Comparison of ENCODE assay signal across 8 cellular contexts in the genomic region with DNA sequence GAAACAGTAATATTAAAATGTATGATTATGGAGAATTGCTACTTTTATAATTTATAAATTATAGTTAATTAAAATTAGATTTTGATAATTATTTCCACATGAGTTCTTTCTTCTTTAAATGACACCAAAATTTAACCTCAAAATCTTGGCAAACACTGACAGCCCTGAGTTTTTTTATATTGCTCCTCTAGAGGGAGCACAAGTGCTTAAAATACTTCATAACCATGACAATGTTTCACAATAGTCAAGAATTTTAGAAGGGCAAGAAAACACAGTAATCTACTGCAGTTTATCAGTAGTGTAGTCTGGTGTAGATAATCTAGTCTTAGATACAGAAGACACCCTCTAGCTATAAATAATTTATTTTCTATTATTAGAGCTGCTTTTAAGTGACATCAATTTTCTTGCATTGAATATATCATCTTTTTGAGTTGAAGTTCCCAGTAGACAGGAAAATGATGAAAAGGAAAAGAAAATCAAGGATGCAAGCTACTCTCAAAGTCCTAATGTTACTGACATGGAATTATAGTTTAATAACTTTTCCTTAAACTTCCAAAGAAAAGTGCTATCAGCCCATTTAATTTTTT. TPM values are rescaled to one million over a fixed set of nuclear protein-coding genes. Genes with fewer than 3 reads are reported as not detected.
DNase-seq lines count a peak whose midpoint lies in the region; ATAC-seq and TF ChIP-seq lines count a peak whose summit lies in the region.

No MANE protein-coding gene starts in this region.

- no peak overlapping the region for H3K56ac ChIP-seq in IMR-90 (ENCODE audit: extremely low read depth, insufficient read depth, low read length)

- H3K9me3 ChIP-seq in IMR-90 (ENCODE audit: control insufficient read depth, insufficient read depth, low read length), result no peaks in the 10 kb centered on the region
- H3K9me3 ChIP-seq in naive thymus-derived CD4-positive, alpha-beta T cell (ENCODE audit: control insufficient read depth in 2 of 3, low read length in 3 of 3), result no peaks in the 10 kb centered on the region
- H3K9me3 ChIP-seq in neuronal stem cell (replicated peaks in 1 of 2; ENCODE audit: control insufficient read depth in 2 of 2, insufficient read depth in 1 of 2, low read depth in 1 of 2, low read length in 2 of 2), result no peaks in the 10 kb centered on the region

- TF ChIP-seq CTCF in IMR-90 (conservative IDR thresholded peaks at IDR 0.05; ENCODE audit: low read depth, low read length) (peak; percentile 81), RWPE1 (conservative IDR thresholded peaks at IDR 0.05; ENCODE audit: low read depth) (peak; percentile 64), epithelial cell of esophagus (IDR thresholded peaks at IDR 0.05; ENCODE audit: insufficient read depth, low read depth, low read length, missing control alignments) (peak; percentile 47)

- CTCF ChIA-PET in IMR-90 (lab: Yijun Ruan, JAX), result interaction anchor here (0.6 to 2.1 kb wide), 9 partner anchors 9 to 474 kb away, joined by 3 to 12 read pairs (median 3); no protein-coding TSS in a partner anchor
- CTCF ChIA-PET in RWPE1 (lab: Yijun Ruan, JAX), result interaction anchor here (1.1 to 1.2 kb wide), 2 partner anchors 9 to 14 kb away, joined by 3 to 5 read pairs; no protein-coding TSS in a partner anchor
- CTCF ChIA-PET in naive thymus-derived CD4-positive, alpha-beta T cell (lab: Charles Lee), result interaction anchor here (0.7 to 1.9 kb wide), 11 partner anchors 8 to 369 kb away, joined by 3 to 9 read pairs (median 3); no protein-coding TSS in a partner anchor

- H4K91ac ChIP-seq in IMR-90 (ENCODE audit: insufficient read depth, low read depth, low read length) (no peak overlapping the region), neuronal stem cell (ENCODE audit: low read depth, low read length, poor library complexity) (no peak overlapping the region)

- peaks cover 8 to 63% (median 25%) of the 10 kb centered on the region in 7 donors for H3K4me1 Mint-ChIP-seq in naive thymus-derived CD4-positive, alpha-beta T cell

- in situ Hi-C loops in IMR-90 (cut with MboI; ENCODE audit: low sequenced_read_pairs), result loop anchor here (5.0 to 25.0 kb wide), 2 partner anchors 173 to 388 kb away; a partner anchor contains a TSS

- H2BK15ac ChIP-seq in IMR-90 (ENCODE audit: low read depth, low read length), result no peak overlapping the region
- no peak overlapping the region for H2BK15ac ChIP-seq in neuronal stem cell (ENCODE audit: low read length)

- dilution Hi-C loops in IMR-90 (cut with HindIII; ENCODE audit: low sequenced_read_pairs, unreplicated experiment), result no loop called here

- no peak overlapping the region for H3K27ac Mint-ChIP-seq in naive thymus-derived CD4-positive, alpha-beta T cell

- intact Hi-C loops in IMR-90 (cut with micrococcal nuclease), result loop anchor here (1.0 to 5.0 kb wide), 2 partner anchors 174 to 393 kb away; no protein-coding TSS in a partner anchor
- intact Hi-C loops in naive thymus-derived CD4-positive, alpha-beta T cell (cut with micrococcal nuclease), result loop anchor here (1.0 to 10.0 kb wide), 13 partner anchors 15 to 756 kb away; a partner anchor contains a TSS

- 0 out of 2 replicates have a peak, but pooled peaks cover 3% of the 10 kb centered on the region for H3K9me1 ChIP-seq in IMR-90 (ENCODE audit: insufficient read depth, low read length)

- DNase-seq in NCI-H1436 (lab: John Stamatoyannopoulos, UW), result peak; percentile 48
- DNase-seq in NCI-H1436 treated with DMSO at 0.1 percent for 48 hours (lab: John Stamatoyannopoulos, UW), result no peak
- DNase-seq in IMR-90, result peak; percentile 71
- DNase-seq in RWPE1 (ENCODE audit: low spot score), result peak; percentile 62
- peak; percentile 50 for DNase-seq in epithelial cell of esophagus (ENCODE audit: low read depth)
- peak in 6 of 9 donors; percentile 28 to 68 (median 51) for DNase-seq in naive thymus-derived CD4-positive, alpha-beta T cell
- DNase-seq in neuronal stem cell (ENCODE audit: low spot score), result no peak

- no peak overlapping the region for H2AFZ ChIP-seq in IMR-90 (replicated peaks; ENCODE audit: low read length, poor library complexity)
- no peak overlapping the region for H2AFZ ChIP-seq in neuronal stem cell (ENCODE audit: low read length)

- no peaks in the 10 kb centered on the region for H4K20me1 ChIP-seq in IMR-90 (ENCODE audit: insufficient read depth, low read length)

- no peaks in the 10 kb centered on the region for H3K9me3 Mint-ChIP-seq in naive thymus-derived CD4-positive, alpha-beta T cell

- H3K23ac ChIP-seq in IMR-90 (ENCODE audit: low read depth, low read length) (no peak overlapping the region), neuronal stem cell (ENCODE audit: low read depth, low read length, poor library complexity) (no peak overlapping the region)

- no TSS peak for BruUV-seq in IMR-90 (replicated peaks; lab: Mats Ljungman, UMichigan)

- H3K79me1 ChIP-seq in IMR-90 (ENCODE audit: low read depth in 1 of 2, low read length in 2 of 2), result no peaks in the 10 kb centered on the region
- no peaks in the 10 kb centered on the region for H3K79me1 ChIP-seq in neuronal stem cell (ENCODE audit: low read depth, low read length)

- no peak overlapping the region for H3K4ac ChIP-seq in IMR-90 (ENCODE audit: low read depth, low read length)
- no peak overlapping the region for H3K4ac ChIP-seq in neuronal stem cell (ENCODE audit: low read length)

- no peak overlapping the region for H2BK20ac ChIP-seq in IMR-90 (ENCODE audit: low read depth, low read length)

- H2AK5ac ChIP-seq in IMR-90 (ENCODE audit: low read depth, low read length), result no peak overlapping the region
- H2AK5ac ChIP-seq in neuronal stem cell (ENCODE audit: low read depth, low read length), result no peak overlapping the region

- H3K36me3 ChIP-seq in IMR-90 (ENCODE audit: control insufficient read depth, insufficient read depth, low read length) (no peaks in the 10 kb centered on the region), neuronal stem cell (replicated peaks in 1 of 2; ENCODE audit: control insufficient read depth in 2 of 2, insufficient read depth in 2 of 2, low read length in 2 of 2) (no peaks in the 10 kb centered on the region)
- no peaks in the 10 kb centered on the region for H3K36me3 ChIP-seq in naive thymus-derived CD4-positive, alpha-beta T cell (ENCODE audit: control insufficient read depth in 2 of 3, insufficient read depth in 3 of 3, low read length in 3 of 3)

- peaks cover 0 to 52% (median 0%) of the 10 kb centered on the region in 5 donors for H3K36me3 Mint-ChIP-seq in naive thymus-derived CD4-positive, alpha-beta T cell

- H2BK12ac ChIP-seq in neuronal stem cell (ENCODE audit: low read length), result no peak overlapping the region

- H4K8ac ChIP-seq in IMR-90 (ENCODE audit: low read depth in 2 of 2, low read length in 2 of 2) (no peak overlapping the region), neuronal stem cell (ENCODE audit: low read depth, low read length) (no peak overlapping the region)

- TF ChIP-seq RAD21 in IMR-90 (IDR thresholded peaks at IDR 0.05; ENCODE audit: low read length), result peak; percentile 85

- H3K4me3 ChIP-seq in IMR-90 (ENCODE audit: insufficient read depth, low read depth, low read length) (no peak overlapping the region), epithelial cell of esophagus (ENCODE audit: low read length) (no peak overlapping the region), neuronal stem cell (ENCODE audit: low read length in 2 of 2) (no peak overlapping the region)
- H3K4me3 ChIP-seq in naive thymus-derived CD4-positive, alpha-beta T cell (ENCODE audit: low read length), result no peak overlapping the region

- peaks cover 0 to 9% (median 0%) of the 10 kb centered on the region in 5 donors for H3K27me3 Mint-ChIP-seq in naive thymus-derived CD4-positive, alpha-beta T cell

- POLR2A ChIA-PET in IMR-90 (lab: Charles Lee; ENCODE audit: unreplicated experiment) (no interaction called here), RWPE1 (lab: Yijun Ruan, JAX; ENCODE audit: low non-redundant PET) (no interaction called here)
- POLR2A ChIA-PET in naive thymus-derived CD4-positive, alpha-beta T cell (lab: Charles Lee), result interaction anchor here (0.6 to 0.7 kb wide), 3 partner anchors 168 to 488 kb away, joined by 3 to 5 read pairs (median 3); no protein-coding TSS in a partner anchor

- H2BK5ac ChIP-seq in IMR-90 (ENCODE audit: low read depth, low read length, poor library complexity, severe bottlenecking), result no peak overlapping the region
- H2BK5ac ChIP-seq in neuronal stem cell (ENCODE audit: low read length), result no peak overlapping the region

- no peak overlapping the region for H2AK9ac ChIP-seq in IMR-90 (replicated peaks; ENCODE audit: low read depth, low read length, poor library complexity)

- H3K4me1 ChIP-seq in IMR-90 (ENCODE audit: control insufficient read depth, insufficient read depth, low read length), result no peaks in the 10 kb centered on the region
- H3K4me1 ChIP-seq in naive thymus-derived CD4-positive, alpha-beta T cell (ENCODE audit: control insufficient read depth in 2 of 2, insufficient read depth in 2 of 2, low read length in 2 of 2), result peaks cover 3 to 5% of the 10 kb centered on the region in 2 donors
- H3K4me1 ChIP-seq in neuronal stem cell (ENCODE audit: control insufficient read depth in 2 of 2, insufficient read depth in 1 of 2, low read depth in 1 of 2, low read length in 2 of 2), result no peaks in the 10 kb centered on the region

- no peak overlapping the region for H4K5ac ChIP-seq in IMR-90 (ENCODE audit: low read depth, low read length)

- no peak overlapping the region for H3K14ac ChIP-seq in IMR-90 (replicated peaks; ENCODE audit: low read depth, low read length)
- no peak overlapping the region for H3K14ac ChIP-seq in neuronal stem cell (ENCODE audit: low read length)

- H3K27me3 ChIP-seq in IMR-90 (ENCODE audit: control insufficient read depth, insufficient read depth, low read length) (no peaks in the 10 kb centered on the region), neuronal stem cell (ENCODE audit: control insufficient read depth in 3 of 3, insufficient read depth in 3 of 3, low read depth in 1 of 3, low read length in 3 of 3) (peaks cover 0 to 8% (median 0%) of the 10 kb centered on the region in 3 experiments)
- H3K27me3 ChIP-seq in naive thymus-derived CD4-positive, alpha-beta T cell (ENCODE audit: control insufficient read depth in 2 of 2, insufficient read depth in 2 of 2, low read length in 2 of 2), result no peaks in the 10 kb centered on the region

- no peak for TF ChIP-seq POLR2A in IMR-90 (IDR thresholded peaks at IDR 0.05; ENCODE audit: low read depth, low read length)

- H3K4me2 ChIP-seq in IMR-90 (ENCODE audit: low read depth, low read length) (no peak overlapping the region), neuronal stem cell (ENCODE audit: insufficient read depth, low read length, poor library complexity, severe bottlenecking) (no peak overlapping the region)

- peak overlapping the region in 1 of 10 donors; percentile 23 for H3K4me3 Mint-ChIP-seq in naive thymus-derived CD4-positive, alpha-beta T cell

- ATAC-seq in IMR-90 (ENCODE audit: low read depth) (peak; percentile 82), HG03439 (IDR thresholded peaks at IDR 0.05; ENCODE audit: unreplicated experiment) (no peak)
- ATAC-seq in naive thymus-derived CD4-positive, alpha-beta T cell, result peak; percentile 84

- H2BK120ac ChIP-seq in IMR-90 (ENCODE audit: low read depth, low read length), result no peak overlapping the region
- no peak overlapping the region for H2BK120ac ChIP-seq in neuronal stem cell (ENCODE audit: low read depth, low read length)

- H3K27ac ChIP-seq in IMR-90 (ENCODE audit: insufficient read depth, low read length) (no peak overlapping the region), RWPE1 (no peak overlapping the region), neuronal stem cell (replicated peaks; ENCODE audit: low read length) (no peak overlapping the region)
- H3K27ac ChIP-seq in naive thymus-derived CD4-positive, alpha-beta T cell (ENCODE audit: low read depth, low read length), result no peak overlapping the region

- H3K9ac ChIP-seq in IMR-90 (ENCODE audit: low read depth, low read length) (no peak overlapping the region), neuronal stem cell (ENCODE audit: low read depth, low read length, poor library complexity) (no peak overlapping the region)

- H3K18ac ChIP-seq in IMR-90 (ENCODE audit: low read depth, low read length), result no peak overlapping the region
- no peak overlapping the region for H3K18ac ChIP-seq in neuronal stem cell (ENCODE audit: low read length)

RNA-seq across cellular contexts. Expression of a gene that starts 14.3 kb away (rescaled TPM):
- 24.7 and 33.6 TPM in 2 replicates for total RNA-seq in IMR-90 (2012; rRNA removed)
- polyA plus RNA-seq in IMR-90 (2012; rRNA removed), result 58.5 and 59.4 TPM in 2 replicates
- polyA plus RNA-seq in IMR-90 (2012; cell fraction: cytosol; rRNA removed), result 23.6 and 49.1 TPM in 2 replicates
- polyA plus RNA-seq in IMR-90 (2012; cell fraction: nucleus; rRNA removed; ENCODE audit: low replicate concordance), result 12.4 and 18.8 TPM in 2 replicates
- 100 to 1,000 TPM in 1 of 5 experiments, 10 to 100 TPM in 2, 1 to 10 TPM in 2; 1.7 to 162 (median 15.2) TPM for total RNA-seq in naive thymus-derived CD4-positive, alpha-beta T cell
- polyA plus RNA-seq in naive thymus-derived CD4-positive, alpha-beta T cell, result 10 to 100 TPM; 23.4 to 67.7 TPM
- not detected for polyA plus RNA-seq in neuronal stem cell (2013, experiment 1 of 2)
- not detected for polyA plus RNA-seq in neuronal stem cell (2013, experiment 2 of 2)

RNA-seq across cellular contexts. Expression of a gene that starts 32.3 kb away (rescaled TPM):
- not detected in 2 replicates for total RNA-seq in IMR-90 (2012; rRNA removed)
- polyA plus RNA-seq in IMR-90 (2012; rRNA removed), result not detected in 2 replicates
- polyA plus RNA-seq in IMR-90 (2012; cell fraction: cytosol; rRNA removed), result not detected in 2 replicates
- polyA plus RNA-seq in IMR-90 (2012; cell fraction: nucleus; rRNA removed; ENCODE audit: low replicate concordance), result not detected in 2 replicates
- 10 to 100 TPM in 1 of 5 experiments, 1 to 10 TPM in 1, under 1 TPM in 3; 0.22 to 12.4 (median 0.80) TPM for total RNA-seq in naive thymus-derived CD4-positive, alpha-beta T cell
- under 1 TPM; 0.10 to 0.35 TPM for polyA plus RNA-seq in naive thymus-derived CD4-positive, alpha-beta T cell
- 0.13 TPM for polyA plus RNA-seq in neuronal stem cell (2013, experiment 1 of 2)
- polyA plus RNA-seq in neuronal stem cell (2013, experiment 2 of 2), result 0.19 TPM

Comparison
In these comparisons a context has a peak if more than half of its experiments do, and no peak if none do; other contexts are left out.
1. DNase-seq: peak in NCI-H1436 (single experiment), IMR-90 (single experiment), RWPE1 (single experiment), epithelial cell of esophagus (single experiment) and naive thymus-derived CD4-positive, alpha-beta T cell (6 of 9); none in NCI-H1436 treated with DMSO at 0.1 percent for 48 hours (single experiment) and neuronal stem cell (single experiment).
2. Peak in every context shown above with its lines, with median percentiles within 50 percentile points of each other: CTCF ChIP-seq.